Comparison of ENCODE assay signal across 8 cellular contexts in the genomic region with DNA sequence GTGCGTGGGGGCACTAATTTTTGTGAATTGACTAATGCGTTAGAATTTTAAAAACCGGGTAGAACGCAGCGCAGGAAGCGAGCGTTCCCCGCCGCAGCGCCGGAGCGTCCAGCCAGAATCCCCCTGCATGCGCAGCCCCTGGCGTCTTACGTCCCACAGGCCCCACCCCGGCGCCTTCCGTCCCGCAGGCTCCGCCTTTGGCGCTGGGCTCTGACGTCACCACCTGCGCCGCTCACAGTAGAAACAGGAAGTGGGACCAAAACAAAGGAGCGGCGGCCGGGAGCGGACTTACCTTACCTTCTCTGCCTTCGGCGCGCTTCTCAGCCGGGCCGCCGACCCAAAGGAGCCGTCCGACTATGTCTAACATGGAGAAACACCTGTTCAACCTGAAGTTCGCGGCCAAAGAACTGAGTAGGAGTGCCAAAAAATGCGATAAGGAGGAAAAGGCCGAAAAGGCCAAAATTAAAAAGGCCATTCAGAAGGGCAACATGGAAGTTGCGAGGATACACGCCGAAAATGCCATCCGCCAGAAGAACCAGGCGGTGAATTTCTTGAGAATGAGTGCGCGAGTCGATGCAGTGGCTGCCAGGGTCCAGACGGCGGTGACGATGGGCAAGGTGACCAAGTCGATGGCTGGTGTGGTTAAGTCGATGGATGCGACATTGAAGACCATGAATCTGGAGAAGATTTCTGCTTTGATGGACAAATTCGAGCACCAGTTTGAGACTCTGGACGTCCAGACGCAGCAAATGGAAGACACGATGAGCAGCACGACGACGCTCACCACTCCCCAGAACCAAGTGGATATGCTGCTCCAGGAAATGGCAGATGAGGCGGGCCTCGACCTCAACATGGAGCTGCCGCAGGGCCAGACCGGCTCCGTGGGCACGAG. TPM values are rescaled to one million over a fixed set of nuclear protein-coding genes. Genes with fewer than 3 reads are reported as not detected.
A peak's percentile ranks its signal among the peaks of the same experiment; 100 is the strongest.
DNase-seq lines count a peak whose midpoint lies in the region; ATAC-seq and TF ChIP-seq lines count a peak whose summit lies in the region.

A gene with protein sequence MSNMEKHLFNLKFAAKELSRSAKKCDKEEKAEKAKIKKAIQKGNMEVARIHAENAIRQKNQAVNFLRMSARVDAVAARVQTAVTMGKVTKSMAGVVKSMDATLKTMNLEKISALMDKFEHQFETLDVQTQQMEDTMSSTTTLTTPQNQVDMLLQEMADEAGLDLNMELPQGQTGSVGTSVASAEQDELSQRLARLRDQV (plus strand): TSS at position 258 of the 892 bp plus-strand sequence. CDS start 99 bp downstream, at position 357.

- peak; percentile 95 to 98 for TF ChIP-seq POLR2A in gastroesophageal sphincter (IDR thresholded peaks at IDR 0.05)

- H3K9me3 ChIP-seq in gastroesophageal sphincter: no peaks in the 10 kb centered on the region

- H3K4me3 Mint-ChIP-seq in activated naive CD4-positive, alpha-beta T cell treated with anti-CD3 and anti-CD28 coated beads, Interleukin-2, amount 10 ng/mL, durations not matched to agents 7 days and 5 days: peak within 1 kb of the TSS; percentile 99

- POLR2A ChIA-PET in HEK293T (lab: Yijun Ruan, JAX): interaction anchor here (0.7 to 1.0 kb wide), 3 partner anchors 9 to 45 kb away, joined by 3 read pairs; no protein-coding TSS in a partner anchor

- H3K4me1 ChIP-seq in gastroesophageal sphincter: peaks cover 0 to 53% (median 13%) of the 10 kb centered on the region in 3 donors

- H3K9me3 Mint-ChIP-seq in activated naive CD4-positive, alpha-beta T cell treated with anti-CD3 and anti-CD28 coated beads, Interleukin-2, amount 10 ng/mL, durations not matched to agents 7 days and 5 days: no peaks in the 10 kb centered on the region

- H3K27me3 ChIP-seq in gastroesophageal sphincter: no peaks in the 10 kb centered on the region

- peak within 1 kb of the TSS; percentile 85 to 96 (median 96) for H3K27ac ChIP-seq in gastroesophageal sphincter

- 0% methylated on average over 19 to 22 of the region's 67 CpGs for whole genome bisulfite sequencing in gastroesophageal sphincter (ENCODE audit: low coverage in 1 of 2), 2 donors

- peak; percentile 59 for TF ChIP-seq EP300 in gastroesophageal sphincter (IDR thresholded peaks at IDR 0.05)

- peak in 1 of 4 experiments; percentile 13 for TF ChIP-seq CTCF in gastroesophageal sphincter (IDR thresholded peaks at IDR 0.05)

- H3K27me3 Mint-ChIP-seq in activated naive CD4-positive, alpha-beta T cell treated with anti-CD3 and anti-CD28 coated beads, Interleukin-2, amount 10 ng/mL, durations not matched to agents 7 days and 5 days: peaks cover 18% of the 10 kb centered on the region

- peaks cover 35% of the 10 kb centered on the region for H3K4me1 Mint-ChIP-seq in activated naive CD4-positive, alpha-beta T cell treated with anti-CD3 and anti-CD28 coated beads, Interleukin-2, amount 10 ng/mL, durations not matched to agents 7 days and 5 days

- H3K27ac Mint-ChIP-seq in activated naive CD4-positive, alpha-beta T cell treated with anti-CD3 and anti-CD28 coated beads, Interleukin-2, amount 10 ng/mL, durations not matched to agents 7 days and 5 days: peak within 1 kb of the TSS; percentile 99

- H3K4me3 ChIP-seq in gastroesophageal sphincter: peak within 1 kb of the TSS; percentile 93 to 96

- DNase-seq in GF-D8 (lab: John Stamatoyannopoulos, UW) (peak; percentile 91), HEK293T (ENCODE audit: extremely low spot score) (peak; percentile 83), NAMALWA (ENCODE audit: low spot score) (peak; percentile 97), SK-N-DZ (ENCODE audit: low spot score) (peak; percentile 94), non-pigmented ciliary epithelial cell (ENCODE audit: low read depth) (peak; percentile 76), superior temporal gyrus (ENCODE audit: extremely low spot score) (peak; percentile 98)
- peak; percentile 98 for DNase-seq in activated naive CD4-positive, alpha-beta T cell treated with anti-CD3 and anti-CD28 coated beads, Interleukin-2, amount 10 ng/mL, durations not matched to agents 7 days and 5 days

- peak; percentile 97 for ATAC-seq in gastroesophageal sphincter

- CTCF ChIA-PET in HEK293T (lab: Yijun Ruan, JAX): no interaction called here
- CTCF ChIA-PET in activated naive CD4-positive, alpha-beta T cell treated with anti-CD3 and anti-CD28 coated beads, Interleukin-2, amount 10 ng/mL, durations not matched to agents 7 days and 5 days (lab: Charles Lee): no interaction called here

- H3K36me3 Mint-ChIP-seq in activated naive CD4-positive, alpha-beta T cell treated with anti-CD3 and anti-CD28 coated beads, Interleukin-2, amount 10 ng/mL, durations not matched to agents 7 days and 5 days: peaks cover 8% of the 10 kb centered on the region

- peaks cover 0 to 14% of the 10 kb centered on the region in 2 donors for H3K36me3 ChIP-seq in gastroesophageal sphincter

TF ChIP-seq in HEK293T, 16 proteins besides CTCF, POLR2A, EP300 and RAD21:
- peak; percentile 91 for TF ChIP-seq ELF4 (IDR thresholded peaks at IDR 0.05)
- peak; percentile 88 for TF ChIP-seq FOXK2 (IDR thresholded peaks at IDR 0.05)
- TF ChIP-seq BHLHE40 (IDR thresholded peaks at IDR 0.05; ENCODE audit: borderline replicate concordance): no peak
- no peak for TF ChIP-seq SUZ12 (IDR thresholded peaks at IDR 0.05)
- TF ChIP-seq ZNF384 (IDR thresholded peaks at IDR 0.05): no peak
- TF ChIP-seq SP1 (IDR thresholded peaks at IDR 0.05): no peak
- TF ChIP-seq ARNT (IDR thresholded peaks at IDR 0.05): no peak
- TF ChIP-seq LEF1 (IDR thresholded peaks at IDR 0.05; ENCODE audit: borderline replicate concordance): no peak
- TF ChIP-seq CTBP1 (IDR thresholded peaks at IDR 0.05; ENCODE audit: borderline replicate concordance): no peak
- TF ChIP-seq L3MBTL2 (conservative IDR thresholded peaks at IDR 0.05): no peak
- no peak for TF ChIP-seq HDGF (IDR thresholded peaks at IDR 0.05; ENCODE audit: borderline replicate concordance)
- TF ChIP-seq, protein P1, sequence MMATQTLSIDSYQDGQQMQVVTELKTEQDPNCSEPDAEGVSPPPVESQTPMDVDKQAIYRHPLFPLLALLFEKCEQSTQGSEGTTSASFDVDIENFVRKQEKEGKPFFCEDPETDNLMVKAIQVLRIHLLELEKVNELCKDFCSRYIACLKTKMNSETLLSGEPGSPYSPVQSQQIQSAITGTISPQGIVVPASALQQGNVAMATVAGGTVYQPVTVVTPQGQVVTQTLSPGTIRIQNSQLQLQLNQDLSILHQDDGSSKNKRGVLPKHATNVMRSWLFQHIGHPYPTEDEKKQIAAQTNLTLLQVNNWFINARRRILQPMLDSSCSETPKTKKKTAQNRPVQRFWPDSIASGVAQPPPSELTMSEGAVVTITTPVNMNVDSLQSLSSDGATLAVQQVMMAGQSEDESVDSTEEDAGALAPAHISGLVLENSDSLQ (IDR thresholded peaks at IDR 0.05): no peak

RNA-seq across cellular contexts. Expression of the gene that starts here (rescaled TPM):
- polyA plus RNA-seq in SK-N-DZ (2014; cell fraction: cytosol; rRNA removed): 47.5 and 47.8 TPM in 2 replicates
- 21.3 and 23.5 TPM in 2 replicates for polyA plus RNA-seq in SK-N-DZ (2014; cell fraction: nucleus; rRNA removed)
- total RNA-seq in gastroesophageal sphincter: 10 to 100 TPM; 46.0 to 71.6 (median 52.8) TPM

Comparison
In these comparisons a context has a peak if more than half of its experiments do, and no peak if none do; other contexts are left out.
1. Peak in every context shown above with its lines: DNase-seq, ATAC-seq, H3K4me3 ChIP-seq and H3K27ac ChIP-seq.